1 cellular context compared by ENCODE assay signal in genomic region chr15:45181491-45182285, GRCh38.
TF ChIP-seq lines count a peak whose summit lies in the region.

No MANE protein-coding gene starts in this region.

TF ChIP-seq in SK-N-SH treated with all-trans-retinoic acid at 6 μM for 48 hours, 23 proteins besides CTCF, POLR2A, EP300 and RAD21 (continued from another document):
- TF ChIP-seq TOX (CRISPR knock-in tag; IDR thresholded peaks at IDR 0.05; ENCODE audit: borderline replicate concordance), result no peak
